Comparison of ENCODE assay signal across 26 cellular contexts in the genomic region with DNA sequence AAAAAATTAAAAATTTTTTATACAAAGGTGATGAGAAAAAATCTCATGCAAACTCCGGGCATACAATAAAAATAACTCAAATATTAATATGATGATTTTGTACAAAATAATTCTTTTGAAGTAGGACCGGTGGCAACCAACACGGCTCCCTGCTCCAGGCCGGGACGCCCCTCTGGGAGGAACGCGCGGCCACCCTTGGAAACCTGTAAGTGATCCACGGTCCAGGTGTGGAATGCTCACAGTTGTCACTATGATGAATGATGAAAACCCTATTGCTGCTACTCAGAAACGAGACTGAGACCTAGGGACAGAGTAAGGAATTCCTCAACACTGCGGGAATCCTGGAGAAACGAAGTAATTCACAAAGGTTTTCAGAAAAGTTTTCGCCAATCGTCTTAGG.
"Had no signal": no experiment of that assay in that cellular context is flagged by ENCODE, and none has a peak within 500 bp of the region (broad histone marks: within the 10 kb centered on the region; RNA-seq: fewer than 3 reads in every experiment).

No MANE protein-coding gene starts in this region.

- H3K4me1 Mint-ChIP-seq: memory B cell had no signal

- H3K27ac Mint-ChIP-seq: memory B cell had no signal

- H3K36me3 Mint-ChIP-seq: memory B cell had no signal

- H3K4me3 ChIP-seq: colonic mucosa, dorsolateral prefrontal cortex, esophagus muscularis mucosa, gastroesophageal sphincter, heart right ventricle, left ventricle myocardium inferior, lung had no signal

- H3K36me3 ChIP-seq: colonic mucosa, esophagus muscularis mucosa, gastroesophageal sphincter, heart right ventricle, left ventricle myocardium inferior had no signal

- H3K9me3 ChIP-seq: colonic mucosa, esophagus muscularis mucosa, gastroesophageal sphincter, heart right ventricle, left ventricle myocardium inferior had no signal

- DNase-seq: cerebellar nuclear complex; colonic mucosa; cortex of kidney; dermis blood vessel endothelial cell; dorsolateral prefrontal cortex; effector CD4-positive, alpha-beta T cell; effector memory CD4-positive, alpha-beta T cell; foreskin keratinocyte; glutamatergic neuron; head of caudate nucleus; heart right ventricle; hippocampal formation; left cardiac atrium; left ventricle myocardium inferior; mammary epithelial cell; mesendoderm; midbrain had no signal

- FAIRE-seq: endothelial cell of umbilical vein, frontal cortex, islet of Langerhans, keratinocyte had no signal

- H3K4me3 Mint-ChIP-seq: memory B cell had no signal

- ATAC-seq: foreskin keratinocyte, gastroesophageal sphincter, heart right ventricle, left cardiac atrium, left lobe of liver had no signal

- H3K27me3 Mint-ChIP-seq: memory B cell had no signal

- H3K27ac ChIP-seq: colonic mucosa, dorsolateral prefrontal cortex, esophagus muscularis mucosa, foreskin keratinocyte, gastroesophageal sphincter, heart right ventricle, left ventricle myocardium inferior had no signal

- H3K27me3 ChIP-seq: colonic mucosa, foreskin keratinocyte had no signal

- H3K4me1 ChIP-seq: colonic mucosa, foreskin keratinocyte, gastroesophageal sphincter had no signal
